ENCODE assay signal across 9 cellular contexts in genomic region chr4:113645771-113646455, GRCh38.
DNase-seq lines count a peak whose midpoint lies in the region; ATAC-seq and TF ChIP-seq lines count a peak whose summit lies in the region.
"Had no signal": no experiment of that assay in that cellular context is flagged by ENCODE, and none has a peak within 500 bp of the region (broad histone marks: within the 10 kb centered on the region; RNA-seq: fewer than 3 reads in every experiment).

No MANE protein-coding gene starts in this region.

- H3K27me3 ChIP-seq in IMR-90 (ENCODE audit: control insufficient read depth, insufficient read depth, low read length) (no peaks in the 10 kb centered on the region), colonic mucosa (no peaks in the 10 kb centered on the region), lung (ENCODE audit: control insufficient read depth, insufficient read depth) (no peaks in the 10 kb centered on the region)

- H4K20me1 ChIP-seq in IMR-90 (ENCODE audit: insufficient read depth, low read length): peaks cover 24% of the 10 kb centered on the region; the same call in 1 of the 2 replicates

- H2BK20ac ChIP-seq in IMR-90 (ENCODE audit: low read depth, low read length): no peak overlapping the region

- H3K79me1 ChIP-seq in IMR-90 (ENCODE audit: low read depth in 1 of 2, low read length in 2 of 2): peaks cover 32 to 51% of the 10 kb centered on the region in 2 experiments

- ATAC-seq in IMR-90 (ENCODE audit: low read depth) (peak; percentile 73), lung (ENCODE audit: insufficient read depth, low FRiP score) (peak; percentile 89), GM18498 (IDR thresholded peaks at IDR 0.05; ENCODE audit: unreplicated experiment) (no peak), HG02981 (IDR thresholded peaks at IDR 0.05; ENCODE audit: unreplicated experiment) (no peak)

- H3K4ac ChIP-seq in IMR-90 (ENCODE audit: low read depth, low read length): no peak overlapping the region

- H3K4me3 ChIP-seq in IMR-90 (ENCODE audit: insufficient read depth, low read depth, low read length) (no peak overlapping the region), colonic mucosa (no peak overlapping the region), lung (no peak overlapping the region)

- H3K23ac ChIP-seq in IMR-90 (ENCODE audit: low read depth, low read length): peak overlapping the region; percentile 34; the same call in 1 of the 2 replicates

- no peak overlapping the region for H4K8ac ChIP-seq in IMR-90 (ENCODE audit: low read depth in 2 of 2, low read length in 2 of 2)

- H3K4me2 ChIP-seq in IMR-90 (ENCODE audit: low read depth, low read length): no peak overlapping the region

- no peak overlapping the region for H3K56ac ChIP-seq in IMR-90 (ENCODE audit: extremely low read depth, insufficient read depth, low read length)

- CTCF ChIA-PET in IMR-90 (lab: Yijun Ruan, JAX): interaction anchor here (0.6 kb wide), 2 partner anchors 237 to 312 kb away, joined by 3 read pairs; no protein-coding TSS in a partner anchor
- CTCF ChIA-PET in activated CD4-positive, alpha-beta T cell treated with anti-CD3 and anti-CD28 coated beads, Interleukin-2, amount 10 ng/mL, durations not matched to agents 7 days and 5 days (lab: Charles Lee): interaction anchor here (1.1 to 1.5 kb wide), 3 partner anchors 8 to 11 kb away, joined by 3 to 6 read pairs (median 4); no protein-coding TSS in a partner anchor

- TF ChIP-seq CTCF in C4-2B (conservative IDR thresholded peaks at IDR 0.05): no peak
- TF ChIP-seq CTCF in IMR-90 (conservative IDR thresholded peaks at IDR 0.05; ENCODE audit: low read depth, low read length): no peak
- TF ChIP-seq CTCF in colonic mucosa (IDR thresholded peaks at IDR 0.05): no peak
- no peak for TF ChIP-seq CTCF in lung (IDR thresholded peaks at IDR 0.05; ENCODE audit: control extremely low read depth, extremely low read depth)

- BruUV-seq in IMR-90 (replicated peaks; lab: Mats Ljungman, UMichigan): no TSS peak

- H3K4me1 Mint-ChIP-seq in activated CD4-positive, alpha-beta T cell treated with anti-CD3 and anti-CD28 coated beads, Interleukin-2, amount 10 ng/mL, durations not matched to agents 7 days and 5 days: peaks cover 26% of the 10 kb centered on the region

- no peak overlapping the region for H3K27ac Mint-ChIP-seq in activated CD4-positive, alpha-beta T cell treated with anti-CD3 and anti-CD28 coated beads, Interleukin-2, amount 10 ng/mL, durations not matched to agents 7 days and 5 days

- H3K4me3 Mint-ChIP-seq in activated CD4-positive, alpha-beta T cell treated with anti-CD3 and anti-CD28 coated beads, Interleukin-2, amount 10 ng/mL, durations not matched to agents 7 days and 5 days: no peak overlapping the region

- H3K18ac ChIP-seq in IMR-90 (ENCODE audit: low read depth, low read length): no peak overlapping the region

- TF ChIP-seq POLR2A in IMR-90 (IDR thresholded peaks at IDR 0.05; ENCODE audit: low read depth, low read length): no peak

- H2BK15ac ChIP-seq in IMR-90 (ENCODE audit: low read depth, low read length): no peak overlapping the region

- H3K4me1 ChIP-seq in IMR-90 (ENCODE audit: control insufficient read depth, insufficient read depth, low read length) (peaks cover 9% of the 10 kb centered on the region), colonic mucosa (peaks cover 18% of the 10 kb centered on the region), lung (ENCODE audit: control insufficient read depth in 2 of 2, insufficient read depth in 2 of 2, low read length in 2 of 2) (peaks cover 2 to 20% of the 10 kb centered on the region in 2 donors)

- peaks cover 7% of the 10 kb centered on the region for H3K9me3 Mint-ChIP-seq in activated CD4-positive, alpha-beta T cell treated with anti-CD3 and anti-CD28 coated beads, Interleukin-2, amount 10 ng/mL, durations not matched to agents 7 days and 5 days

- H2BK5ac ChIP-seq in IMR-90 (ENCODE audit: low read depth, low read length, poor library complexity, severe bottlenecking): no peak overlapping the region

- H2AK5ac ChIP-seq in IMR-90 (ENCODE audit: low read depth, low read length): no peak overlapping the region

- H3K9me1 ChIP-seq in IMR-90 (ENCODE audit: insufficient read depth, low read length): peaks cover 7% of the 10 kb centered on the region; the same call in 1 of the 2 replicates

- POLR2A ChIA-PET in IMR-90 (lab: Charles Lee; ENCODE audit: unreplicated experiment): no interaction called here
- POLR2A ChIA-PET in activated CD4-positive, alpha-beta T cell treated with anti-CD3 and anti-CD28 coated beads, Interleukin-2, amount 10 ng/mL, durations not matched to agents 7 days and 5 days (lab: Charles Lee): no interaction called here

- in situ Hi-C loops in IMR-90 (cut with MboI; ENCODE audit: low sequenced_read_pairs): no loop called here

- H3K36me3 Mint-ChIP-seq in activated CD4-positive, alpha-beta T cell treated with anti-CD3 and anti-CD28 coated beads, Interleukin-2, amount 10 ng/mL, durations not matched to agents 7 days and 5 days (ENCODE audit: low read depth): peaks cover 41% of the 10 kb centered on the region

- H2AFZ ChIP-seq in IMR-90 (replicated peaks; ENCODE audit: low read length, poor library complexity): no peak overlapping the region

- no peaks in the 10 kb centered on the region for H3K9me3 ChIP-seq in IMR-90 (ENCODE audit: control insufficient read depth, insufficient read depth, low read length)
- no peaks in the 10 kb centered on the region for H3K9me3 ChIP-seq in colonic mucosa
- no peaks in the 10 kb centered on the region for H3K9me3 ChIP-seq in lung (ENCODE audit: control insufficient read depth in 2 of 2, insufficient read depth in 1 of 2, low read length in 1 of 2)

- H3K27me3 Mint-ChIP-seq in activated CD4-positive, alpha-beta T cell treated with anti-CD3 and anti-CD28 coated beads, Interleukin-2, amount 10 ng/mL, durations not matched to agents 7 days and 5 days: no peaks in the 10 kb centered on the region

- no peak overlapping the region for H4K91ac ChIP-seq in IMR-90 (ENCODE audit: insufficient read depth, low read depth, low read length)

- H3K9ac ChIP-seq in IMR-90 (ENCODE audit: low read depth, low read length) (no peak overlapping the region), colonic mucosa (ENCODE audit: low read depth in 2 of 2, low read length in 2 of 2) (peak overlapping the region in 1 of 2 donors; percentile 75)

- no peak overlapping the region for H2BK120ac ChIP-seq in IMR-90 (ENCODE audit: low read depth, low read length)

- no peaks in the 10 kb centered on the region for H3K36me3 ChIP-seq in IMR-90 (ENCODE audit: control insufficient read depth, insufficient read depth, low read length)
- no peaks in the 10 kb centered on the region for H3K36me3 ChIP-seq in colonic mucosa
- H3K36me3 ChIP-seq in lung (ENCODE audit: control insufficient read depth in 2 of 2, insufficient read depth in 2 of 2, low read length in 2 of 2): no peaks in the 10 kb centered on the region

- H2AK9ac ChIP-seq in IMR-90 (replicated peaks; ENCODE audit: low read depth, low read length, poor library complexity): no peak overlapping the region

- dilution Hi-C loops in IMR-90 (cut with HindIII; ENCODE audit: low sequenced_read_pairs, unreplicated experiment): no loop called here

- no peak for TF ChIP-seq RAD21 in IMR-90 (IDR thresholded peaks at IDR 0.05; ENCODE audit: low read length)

- intact Hi-C loops in IMR-90 (cut with micrococcal nuclease) (no loop called here), colonic mucosa (cut with DNase I) (no loop called here)

- H4K5ac ChIP-seq in IMR-90 (ENCODE audit: low read depth, low read length): no peak overlapping the region

- DNase-seq in IMR-90 (peak; percentile 82), colonic mucosa (peak; percentile 74), lung (ENCODE audit: low spot score) (peak; percentile 46), middle frontal gyrus (ENCODE audit: extremely low spot score, low spot score) (no peak)
- no peak for DNase-seq in activated CD4-positive, alpha-beta T cell treated with anti-CD3 and anti-CD28 coated beads, Interleukin-2, amount 10 ng/mL, durations not matched to agents 7 days and 5 days
- DNase-seq: activated effector memory CD4-positive, alpha-beta T cell treated with Interleukin-2 at 50 U/mL for 16 hours had no signal

- H3K14ac ChIP-seq in IMR-90 (replicated peaks; ENCODE audit: low read depth, low read length): no peak overlapping the region

- H3K27ac ChIP-seq in C4-2B: peak overlapping the region; percentile 88
- H3K27ac ChIP-seq in IMR-90 (ENCODE audit: insufficient read depth, low read length): no peak overlapping the region
- peak overlapping the region; percentile 81 for H3K27ac ChIP-seq in colonic mucosa
- H3K27ac ChIP-seq in lung (ENCODE audit: low read depth in 1 of 2, low read length in 1 of 2): peak overlapping the region; percentile 57 to 63

- WGBS in IMR-90 (ENCODE audit: extremely low coverage in 2 of 2, insufficient read length in 1 of 2), 2 experiments: 0% methylated on average over 1 of the region's 5 CpGs; no CpG with 5 or more reads in 1 of the 2 experiments
- WGBS in lung, 2 donors: 66 to 75% methylated on average over 5 of the region's 5 CpGs

TF ChIP-seq in IMR-90, 13 proteins besides CTCF, POLR2A, EP300 and RAD21:
- TF ChIP-seq NFE2L2 (IDR thresholded peaks at IDR 0.05; ENCODE audit: low read depth, low read length) (peak; percentile 61), MAFK (IDR thresholded peaks at IDR 0.05; ENCODE audit: low read depth, low read length) (peak; percentile 96), MAZ (IDR thresholded peaks at IDR 0.05; ENCODE audit: borderline replicate concordance, low read depth, low read length) (no peak)

Comparison
In these comparisons a context has a peak if more than half of its experiments do, and no peak if none do; other contexts are left out.
1. ATAC-seq: peak in IMR-90 (single experiment) and lung (single experiment); none in GM18498 (single experiment) and HG02981 (single experiment).
2. DNase-seq: peak in IMR-90 (single experiment), colonic mucosa (single experiment) and lung (single experiment); none in middle frontal gyrus (single experiment) and activated CD4-positive, alpha-beta T cell treated with anti-CD3 and anti-CD28 coated beads, Interleukin-2, amount 10 ng/mL, durations not matched to agents 7 days and 5 days (single experiment).